ENCODE assay signal across 1 cellular context in genomic region chrX:24268786-24269185, GRCh38.
TF ChIP-seq lines count a peak whose summit lies in the region.

No MANE protein-coding gene starts in this region.

TF ChIP-seq in A549, 52 proteins besides CTCF, POLR2A, EP300 and RAD21 (continued from another document):
- TF ChIP-seq, protein P1, sequence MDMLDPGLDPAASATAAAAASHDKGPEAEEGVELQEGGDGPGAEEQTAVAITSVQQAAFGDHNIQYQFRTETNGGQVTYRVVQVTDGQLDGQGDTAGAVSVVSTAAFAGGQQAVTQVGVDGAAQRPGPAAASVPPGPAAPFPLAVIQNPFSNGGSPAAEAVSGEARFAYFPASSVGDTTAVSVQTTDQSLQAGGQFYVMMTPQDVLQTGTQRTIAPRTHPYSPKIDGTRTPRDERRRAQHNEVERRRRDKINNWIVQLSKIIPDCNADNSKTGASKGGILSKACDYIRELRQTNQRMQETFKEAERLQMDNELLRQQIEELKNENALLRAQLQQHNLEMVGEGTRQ (IDR thresholded peaks at IDR 0.05), result no peak
- TF ChIP-seq MAZ (IDR thresholded peaks at IDR 0.05; ENCODE audit: borderline replicate concordance, low read depth, low read length) (no peak), RCOR1 (IDR thresholded peaks at IDR 0.05; ENCODE audit: low read depth, low read length) (no peak)
